22 cellular contexts compared by ENCODE assay signal in the genomic region with DNA sequence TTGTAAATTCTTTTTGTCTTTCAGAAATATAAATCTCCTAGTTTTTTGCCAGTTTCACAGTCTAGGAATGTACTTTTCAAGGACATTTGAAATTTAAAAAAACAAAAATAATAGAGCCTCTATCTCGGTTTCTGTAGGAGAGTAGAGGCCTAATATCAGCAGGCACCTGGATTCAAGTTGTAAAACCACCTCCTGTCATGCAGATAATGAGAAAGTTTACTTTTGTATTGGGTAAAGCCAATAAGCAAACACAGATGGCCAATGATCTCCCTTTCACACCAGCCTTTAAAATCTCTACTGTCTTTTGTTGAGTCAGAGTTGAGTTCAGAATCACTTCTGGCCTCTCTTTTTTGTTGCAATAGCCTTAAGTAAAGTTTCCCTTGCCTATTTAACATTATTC.
DNase-seq lines count a peak whose midpoint lies in the region; ATAC-seq and TF ChIP-seq lines count a peak whose summit lies in the region.
"Had no signal": no experiment of that assay in that cellular context is flagged by ENCODE, and none has a peak within 500 bp of the region (broad histone marks: within the 10 kb centered on the region; RNA-seq: fewer than 3 reads in every experiment).

No MANE protein-coding gene starts in this region.

- H3K9me2 ChIP-seq in hepatocyte (replicated peaks; ENCODE audit: insufficient read depth): no peaks in the 10 kb centered on the region

- H3K79me2 ChIP-seq in hepatocyte: no peaks in the 10 kb centered on the region

- H3K27ac ChIP-seq in endodermal cell (ENCODE audit: low read depth, low read length): no peak overlapping the region
- H3K27ac ChIP-seq in hepatocyte: no peak overlapping the region
- H3K27ac ChIP-seq: BLaER1 treated with 17β-estradiol and CSF1 and Interleukin-3, amounts not matched to agents 10 nM and 100 nM; Peyer's patch had no signal

- H3K4me3 ChIP-seq in LNCaP clone FGC (ENCODE audit: low read depth, low read length) (no peak overlapping the region), endodermal cell (ENCODE audit: low read length) (peak overlapping the region; percentile 47), hepatocyte (no peak overlapping the region)
- H3K4me3 ChIP-seq: BLaER1 treated with 17β-estradiol and CSF1 and Interleukin-3, amounts not matched to agents 10 nM and 100 nM; Peyer's patch had no signal

- no peak for ATAC-seq in GM18519 (IDR thresholded peaks at IDR 0.05; ENCODE audit: low FRiP score, unreplicated experiment)
- ATAC-seq: HCT116 had no signal

- H3K4me1 ChIP-seq in endodermal cell (ENCODE audit: control insufficient read depth, insufficient read depth, low read length): no peaks in the 10 kb centered on the region
- no peaks in the 10 kb centered on the region for H3K4me1 ChIP-seq in hepatocyte (ENCODE audit: insufficient read depth)
- H3K4me1 ChIP-seq: Peyer's patch had no signal

- H3K9me3 ChIP-seq in endodermal cell (ENCODE audit: control insufficient read depth, low read length) (peaks cover 20% of the 10 kb centered on the region), hepatocyte (ENCODE audit: low read depth) (no peaks in the 10 kb centered on the region)
- H3K9me3 ChIP-seq: Peyer's patch had no signal

- H3K4me2 ChIP-seq in hepatocyte: no peak overlapping the region
- H3K4me2 ChIP-seq: BLaER1 treated with 17β-estradiol and CSF1 and Interleukin-3, amounts not matched to agents 10 nM and 100 nM had no signal

- no peak overlapping the region for H2AFZ ChIP-seq in hepatocyte

- no peaks in the 10 kb centered on the region for H3K27me3 ChIP-seq in endodermal cell (ENCODE audit: control insufficient read depth, insufficient read depth, low read length, poor library complexity, severe bottlenecking)
- H3K27me3 ChIP-seq in hepatocyte: no peaks in the 10 kb centered on the region
- H3K27me3 ChIP-seq: BLaER1 treated with 17β-estradiol and CSF1 and Interleukin-3, amounts not matched to agents 10 nM and 100 nM; Peyer's patch had no signal

- H3K9me3 Mint-ChIP-seq in endodermal cell: peaks cover 13% of the 10 kb centered on the region
- H3K9me3 Mint-ChIP-seq: T-helper 1 cell treated with Interleukin-12 subunit alpha and Interleukin-12 subunit beta and Interleukin-4 antibody, amounts not matched to agents 30 μg/mL and 1 μg/mL, for 36 hours had no signal

- DNase-seq in NCI-H82 (lab: John Stamatoyannopoulos, UW): peak; percentile 9
- DNase-seq in NCI-H82 treated with DMSO at 0.1 percent for 48 hours (lab: John Stamatoyannopoulos, UW; ENCODE audit: unreplicated experiment): no peak
- DNase-seq in LNCaP clone FGC (ENCODE audit: low read depth): peak; percentile 4
- no peak for DNase-seq in endodermal cell
- DNase-seq in hepatocyte (ENCODE audit: low spot score): no peak
- no peak for DNase-seq in NCI-H2171 treated with DMSO at 0.1 percent for 48 hours (lab: John Stamatoyannopoulos, UW)
- DNase-seq in hypothalamus (lab: John Stamatoyannopoulos, UW): no peak
- DNase-seq: AML-193; CD4-positive, alpha-beta T cell; GOT3; KBM-7; NCI-H1048; NCI-H1694; NCI-H2029 treated with DMSO at 0.1 percent for 48 hours; NCI-H2227 treated with DMSO at 0.1 percent for 48 hours; Peyer's patch; SHP77 treated with DMSO at 0.1 percent for 48 hours; SW 1271 had no signal

- no peak overlapping the region for H3K4me3 Mint-ChIP-seq in endodermal cell
- H3K4me3 Mint-ChIP-seq: CD4-positive, alpha-beta T cell; T-helper 1 cell treated with Interleukin-12 subunit alpha and Interleukin-12 subunit beta and Interleukin-4 antibody, amounts not matched to agents 30 μg/mL and 1 μg/mL, for 36 hours had no signal

- H3K27me3 Mint-ChIP-seq in endodermal cell (ENCODE audit: insufficient read depth): no peaks in the 10 kb centered on the region
- H3K27me3 Mint-ChIP-seq: CD4-positive, alpha-beta T cell had no signal

- H3K36me3 ChIP-seq in endodermal cell (ENCODE audit: control insufficient read depth, insufficient read depth, low read length): no peaks in the 10 kb centered on the region
- H3K36me3 ChIP-seq in hepatocyte (replicated peaks; ENCODE audit: insufficient read depth, low read depth): no peaks in the 10 kb centered on the region
- H3K36me3 ChIP-seq: BLaER1 treated with 17β-estradiol and CSF1 and Interleukin-3, amounts not matched to agents 10 nM and 100 nM; Peyer's patch had no signal

- TF ChIP-seq CTCF in LNCaP clone FGC (IDR thresholded peaks at IDR 0.05; ENCODE audit: control insufficient read depth, extremely low read depth, insufficient read depth) (no peak), endodermal cell (conservative IDR thresholded peaks at IDR 0.05) (no peak), hepatocyte (IDR thresholded peaks at IDR 0.05; ENCODE audit: poor library complexity) (no peak)

- H3K4me1 Mint-ChIP-seq in endodermal cell: peaks cover 8% of the 10 kb centered on the region

- H3K27ac Mint-ChIP-seq in endodermal cell: no peak overlapping the region
- H3K27ac Mint-ChIP-seq: CD4-positive, alpha-beta T cell; T-helper 1 cell treated with Interleukin-12 subunit alpha and Interleukin-12 subunit beta and Interleukin-4 antibody, amounts not matched to agents 30 μg/mL and 1 μg/mL, for 36 hours had no signal

- 38% methylated on average over 1 of the region's 1 CpG; no CpG with 5 or more reads in 1 of the 2 experiments for WGBS in endodermal cell (ENCODE audit: insufficient coverage in 1 of 2, insufficient read length in 1 of 2), 2 experiments
- WGBS in hepatocyte (ENCODE audit: low lambda C conversion rate, missing lambda C conversion rate): 42% methylated on average over 1 of the region's 1 CpG

- no peak overlapping the region for H3K9ac ChIP-seq in endodermal cell (ENCODE audit: extremely low read depth, low read length, poor library complexity, severe bottlenecking)
- H3K9ac ChIP-seq: BLaER1 treated with 17β-estradiol and CSF1 and Interleukin-3, amounts not matched to agents 10 nM and 100 nM had no signal

- H4K20me1 ChIP-seq in hepatocyte (ENCODE audit: insufficient read depth, poor library complexity, severe bottlenecking): no peaks in the 10 kb centered on the region
- H4K20me1 ChIP-seq: BLaER1 treated with 17β-estradiol and CSF1 and Interleukin-3, amounts not matched to agents 10 nM and 100 nM had no signal

- H3K36me3 Mint-ChIP-seq in endodermal cell (ENCODE audit: low read depth): peaks cover 4% of the 10 kb centered on the region

Comparison
In these comparisons a context has a peak if more than half of its experiments do, and no peak if none do; other contexts are left out.
1. DNase-seq: peak in NCI-H82 (single experiment) and LNCaP clone FGC (single experiment); none in NCI-H82 treated with DMSO at 0.1 percent for 48 hours (single experiment), endodermal cell (single experiment), hepatocyte (single experiment), NCI-H2171 treated with DMSO at 0.1 percent for 48 hours (single experiment) and hypothalamus (0 of 51).